ENCODE assay signal across 14 cellular contexts in the genomic region with DNA sequence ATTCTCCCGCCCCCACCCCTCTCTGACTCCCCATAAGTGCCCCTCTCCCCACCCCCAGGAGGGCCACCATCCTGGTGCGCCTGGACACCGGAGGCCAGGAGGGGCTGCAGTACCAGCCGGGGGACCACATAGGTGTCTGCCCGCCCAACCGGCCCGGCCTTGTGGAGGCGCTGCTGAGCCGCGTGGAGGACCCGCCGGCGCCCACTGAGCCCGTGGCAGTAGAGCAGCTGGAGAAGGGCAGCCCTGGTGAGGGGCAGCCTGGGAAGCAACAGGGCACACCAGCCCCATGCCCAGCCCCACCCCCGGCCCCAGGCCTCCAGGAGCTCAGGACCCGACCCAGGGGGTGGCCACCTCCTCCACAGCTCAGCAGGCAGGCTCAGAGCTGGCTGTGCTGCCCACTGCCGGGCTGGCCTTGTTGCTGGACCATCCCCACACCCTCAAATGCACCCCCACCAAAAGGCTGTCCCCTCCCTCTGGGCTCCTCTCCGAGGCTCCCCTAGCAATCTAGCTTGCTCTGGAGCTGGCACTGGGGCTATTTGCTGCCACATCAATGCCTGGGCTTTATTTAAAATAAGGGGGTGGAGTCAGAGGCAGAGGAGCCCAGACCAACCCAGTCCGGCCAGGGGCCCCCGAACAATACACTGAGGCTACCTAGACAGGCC. TPM values are rescaled to one million over a fixed set of nuclear protein-coding genes. Genes with fewer than 3 reads are reported as not detected.
DNase-seq lines count a peak whose midpoint lies in the region; ATAC-seq and TF ChIP-seq lines count a peak whose summit lies in the region.
"Had no signal": no experiment of that assay in that cellular context is flagged by ENCODE, and none has a peak within 500 bp of the region (broad histone marks: within the 10 kb centered on the region; RNA-seq: fewer than 3 reads in every experiment).

No MANE protein-coding gene starts in this region.

- H3K9me3 Mint-ChIP-seq in stimulated activated naive CD8-positive, alpha-beta T cell treated with anti-CD3 and anti-CD28 coated beads, Interleukin-15, amount 100 ng/mL, for 72 hours: no peaks in the 10 kb centered on the region
- H3K9me3 Mint-ChIP-seq in CD14-positive monocyte: peaks cover 0 to 5% (median 0%) of the 10 kb centered on the region in 7 donors
- H3K9me3 Mint-ChIP-seq: mesothelial cell of epicardium had no signal

- H3K36me3 Mint-ChIP-seq in CD14-positive monocyte: peaks cover 0 to 5% of the 10 kb centered on the region in 2 donors
- H3K36me3 Mint-ChIP-seq: mesothelial cell of epicardium had no signal

- H3K27ac ChIP-seq in right cardiac atrium (ENCODE audit: low read length) (no peak overlapping the region), MM.1S (ENCODE audit: low read length) (no peak overlapping the region)
- H3K27ac ChIP-seq in effector memory CD4-positive, alpha-beta T cell (ENCODE audit: insufficient read depth, low read length, poor library complexity, severe bottlenecking): peak overlapping the region; percentile 76
- H3K27ac ChIP-seq: ovary had no signal

- intact Hi-C loops in right cardiac atrium (cut with DNase I) (loop anchor here in 1 of 4 donors (10.0 kb wide), 1 partner anchor 105 kb away; no protein-coding TSS in a partner anchor), cardiac septum (cut with DNase I) (no loop called here), CD14-positive monocyte (cut with micrococcal nuclease) (loop anchor here in 1 of 2 donors (5.0 kb wide), 1 partner anchor 103 kb away; no protein-coding TSS in a partner anchor)

- no peaks in the 10 kb centered on the region for H3K4me1 ChIP-seq in right cardiac atrium (ENCODE audit: control insufficient read depth, insufficient read depth, low read length)
- peaks cover 8% of the 10 kb centered on the region; the same call in 1 of the 2 replicates for H3K4me1 ChIP-seq in MM.1S (ENCODE audit: low read length)
- peaks cover 75% of the 10 kb centered on the region for H3K4me1 ChIP-seq in effector memory CD4-positive, alpha-beta T cell (ENCODE audit: control insufficient read depth, insufficient read depth, low read length, poor library complexity, severe bottlenecking)

- WGBS in right cardiac atrium: 72% methylated on average over 20 of the region's 20 CpGs

- H3K4me3 ChIP-seq in right cardiac atrium (ENCODE audit: low read length): no peak overlapping the region
- peak overlapping the region; percentile 49 for H3K4me3 ChIP-seq in MM.1S (ENCODE audit: low read length)
- no peak overlapping the region for H3K4me3 ChIP-seq in effector memory CD4-positive, alpha-beta T cell (ENCODE audit: insufficient read depth, low read depth, low read length, poor library complexity, severe bottlenecking)
- H3K4me3 ChIP-seq: MG63, ovary had no signal

- no peaks in the 10 kb centered on the region for H3K9me2 ChIP-seq in MM.1S (replicated peaks; ENCODE audit: insufficient read depth, low read length)

- H2AFZ ChIP-seq in MM.1S (ENCODE audit: low read length): peak overlapping the region; percentile 61

- no peaks in the 10 kb centered on the region for H3K27me3 ChIP-seq in right cardiac atrium (ENCODE audit: control insufficient read depth, insufficient read depth)
- peaks cover 17% of the 10 kb centered on the region for H3K27me3 ChIP-seq in MM.1S (replicated peaks; ENCODE audit: insufficient read depth, low read length)
- H3K27me3 ChIP-seq in effector memory CD4-positive, alpha-beta T cell (replicated peaks; ENCODE audit: control insufficient read depth, insufficient read depth, low read length, poor library complexity, severe bottlenecking): no peaks in the 10 kb centered on the region
- H3K27me3 ChIP-seq: MG63, ovary had no signal

- peak overlapping the region; percentile 53; the same call in 1 of the 2 replicates for H3K9ac ChIP-seq in MM.1S (ENCODE audit: low read length)

- DNase-seq in right cardiac atrium: peak in 2 of 3 donors; percentile 59 to 61
- no peak for DNase-seq in cardiac septum (ENCODE audit: low spot score)
- no peak for DNase-seq in MM.1S
- DNase-seq in effector memory CD4-positive, alpha-beta T cell: no peak
- DNase-seq in stimulated activated naive CD8-positive, alpha-beta T cell treated with anti-CD3 and anti-CD28 coated beads, Interleukin-15, amount 100 ng/mL, for 72 hours: no peak
- DNase-seq in LoVo (ENCODE audit: low spot score): no peak
- DNase-seq in CD14-positive monocyte (ENCODE audit: low spot score): no peak
- DNase-seq: MG63, NCI-H2081 treated with DMSO at 0.1 percent for 48 hours had no signal

- peak overlapping the region; percentile 60 for H3K4me2 ChIP-seq in MM.1S (ENCODE audit: low read depth, low read length)

- no peaks in the 10 kb centered on the region for H4K20me1 ChIP-seq in MM.1S (ENCODE audit: insufficient read depth, low read length)

- H3K9me3 ChIP-seq in right cardiac atrium (ENCODE audit: control insufficient read depth, low read length): no peaks in the 10 kb centered on the region
- H3K9me3 ChIP-seq in MM.1S (replicated peaks; ENCODE audit: insufficient read depth, low read length): no peaks in the 10 kb centered on the region
- no peaks in the 10 kb centered on the region for H3K9me3 ChIP-seq in effector memory CD4-positive, alpha-beta T cell (ENCODE audit: control insufficient read depth, low read length)
- H3K9me3 ChIP-seq: MG63, ovary had no signal

- 0 out of 2 replicates have a peak, but pooled peaks cover 4% of the 10 kb centered on the region for H3F3A ChIP-seq in MM.1S (ENCODE audit: insufficient read depth, low read length)

- peaks cover 74% of the 10 kb centered on the region for H3K4me1 Mint-ChIP-seq in stimulated activated naive CD8-positive, alpha-beta T cell treated with anti-CD3 and anti-CD28 coated beads, Interleukin-15, amount 100 ng/mL, for 72 hours
- H3K4me1 Mint-ChIP-seq in CD14-positive monocyte: peaks cover 42% of the 10 kb centered on the region

- no peak overlapping the region for H3K27ac Mint-ChIP-seq in stimulated activated naive CD8-positive, alpha-beta T cell treated with anti-CD3 and anti-CD28 coated beads, Interleukin-15, amount 100 ng/mL, for 72 hours
- no peak overlapping the region for H3K27ac Mint-ChIP-seq in CD14-positive monocyte

- H3K79me2 ChIP-seq in MM.1S (ENCODE audit: low read length): no peaks in the 10 kb centered on the region

- H3K27me3 Mint-ChIP-seq in stimulated activated naive CD8-positive, alpha-beta T cell treated with anti-CD3 and anti-CD28 coated beads, Interleukin-15, amount 100 ng/mL, for 72 hours: no peaks in the 10 kb centered on the region
- peaks cover 47 to 74% (median 49%) of the 10 kb centered on the region in 3 donors for H3K27me3 Mint-ChIP-seq in CD14-positive monocyte (ENCODE audit: low read depth in 3 of 3)

- peak overlapping the region; percentile 76 to 90 for H3K4me3 Mint-ChIP-seq in stimulated activated naive CD8-positive, alpha-beta T cell treated with anti-CD3 and anti-CD28 coated beads, Interleukin-15, amount 100 ng/mL, for 72 hours
- H3K4me3 Mint-ChIP-seq in CD14-positive monocyte: peak overlapping the region in 1 of 2 donors; percentile 21

- ATAC-seq in right cardiac atrium (no peak), HG03135 (IDR thresholded peaks at IDR 0.05; ENCODE audit: unreplicated experiment) (no peak)
- peak; percentile 13 for ATAC-seq in stimulated activated naive CD8-positive, alpha-beta T cell treated with anti-CD3 and anti-CD28 coated beads, Interleukin-15, amount 100 ng/mL, for 72 hours

- TF ChIP-seq CTCF in MM.1S (IDR thresholded peaks at IDR 0.05; ENCODE audit: low read length) (0 out of 2 replicates have a peak, but pooled peaks have one; percentile 21), CD14-positive monocyte (IDR thresholded peaks at IDR 0.05) (no peak)

- no peaks in the 10 kb centered on the region for H3K36me3 ChIP-seq in MM.1S (replicated peaks; ENCODE audit: insufficient read depth, low read length)
- H3K36me3 ChIP-seq in effector memory CD4-positive, alpha-beta T cell (ENCODE audit: control insufficient read depth, insufficient read depth, low read length): no peaks in the 10 kb centered on the region
- H3K36me3 ChIP-seq: MG63, ovary had no signal

RNA-seq across cellular contexts. Expression of gene ATG9B, which starts 14.8 kb away (rescaled TPM):
- under 1 TPM in 2 of 4 donors, not detected in 2; 0.18 to 0.23 TPM for total RNA-seq in right cardiac atrium
- 0.43 TPM for polyA plus RNA-seq in right cardiac atrium
- total RNA-seq in cardiac septum: 0.13 TPM
- under 1 TPM in 1 of 2 donors, not detected in 1; 0.30 TPM for polyA plus RNA-seq in CD14-positive monocyte
- total RNA-seq: glomerular endothelial cell had no signal

RNA-seq across cellular contexts. Expression of gene NOS3, which starts 18.7 kb away (rescaled TPM):
- total RNA-seq in right cardiac atrium: 10 to 100 TPM; 20.5 to 80.4 (median 24.7) TPM
- polyA plus RNA-seq in right cardiac atrium: 13.5 TPM
- total RNA-seq in cardiac septum: 26.5 TPM
- polyA plus RNA-seq in CD14-positive monocyte: under 1 TPM; 0.26 to 0.72 TPM
- total RNA-seq: chondrocyte had no signal

RNA-seq across cellular contexts. Expression of gene ABCB8, which starts 18.8 kb away (rescaled TPM):
- total RNA-seq in right cardiac atrium (10 to 100 TPM; 20.9 to 24.5 (median 23.4) TPM), cardiac septum (28.5 TPM)
- polyA plus RNA-seq in right cardiac atrium (19.6 TPM), CD14-positive monocyte (1 to 10 TPM; 9.3 to 9.5 TPM)

RNA-seq across cellular contexts. Expression of gene KCNH2, which starts 31.4 kb away (rescaled TPM):
- 100 to 1,000 TPM; 113 to 163 (median 126) TPM for total RNA-seq in right cardiac atrium
- polyA plus RNA-seq in right cardiac atrium: 132 TPM
- total RNA-seq in cardiac septum: 61.9 TPM
- polyA plus RNA-seq in CD14-positive monocyte: not detected
- total RNA-seq: glomerular endothelial cell had no signal

RNA-seq across cellular contexts. Expression of gene ASIC3, which starts 38.9 kb away (rescaled TPM):
- total RNA-seq in right cardiac atrium (1 to 10 TPM; 4.0 to 6.5 (median 5.0) TPM), cardiac septum (5.2 TPM)
- polyA plus RNA-seq in right cardiac atrium (5.3 TPM), CD14-positive monocyte (not detected)

Comparison
In these comparisons a context has a peak if more than half of its experiments do, and no peak if none do; other contexts are left out.
1. DNase-seq: peak in right cardiac atrium (2 of 3); none in cardiac septum (single experiment), MM.1S (single experiment), effector memory CD4-positive, alpha-beta T cell (0 of 3), stimulated activated naive CD8-positive, alpha-beta T cell treated with anti-CD3 and anti-CD28 coated beads, Interleukin-15, amount 100 ng/mL, for 72 hours (0 of 2), LoVo (single experiment) and CD14-positive monocyte (single experiment).